ENCODE assay signal across 8 cellular contexts in the genomic region with DNA sequence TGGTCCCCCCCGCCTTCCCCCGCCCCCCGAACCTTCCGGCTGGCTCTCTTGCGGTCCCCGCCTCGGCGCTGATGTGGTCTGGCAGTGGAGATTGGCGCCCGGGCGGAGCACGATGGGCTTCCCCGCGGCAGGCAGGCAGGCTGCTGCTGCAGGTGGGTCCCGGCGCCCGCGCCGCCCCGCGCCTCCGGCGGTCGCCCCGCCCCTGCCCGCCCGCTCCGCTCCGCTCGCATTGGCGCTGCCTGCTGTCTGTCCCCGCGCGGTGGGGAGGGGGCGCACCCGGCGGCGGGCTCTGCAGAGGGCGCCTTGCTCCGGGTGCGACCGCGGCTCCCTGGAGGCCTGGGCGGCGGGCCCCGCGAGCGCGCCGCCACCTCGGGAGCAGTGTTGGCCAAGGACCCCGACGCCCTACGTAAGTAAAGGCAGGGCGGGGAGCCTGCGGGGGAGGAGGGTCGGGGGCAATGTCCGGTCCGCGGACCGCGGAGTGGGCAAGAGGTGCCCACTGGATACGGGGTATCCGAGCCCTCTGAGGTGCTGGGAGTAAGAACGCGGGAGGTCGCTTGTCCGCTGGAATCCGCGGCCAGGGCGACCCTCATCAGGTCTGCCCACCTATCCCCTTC. TPM values are rescaled to one million over a fixed set of nuclear protein-coding genes. Genes with fewer than 3 reads are reported as not detected.
A peak's percentile ranks its signal among the peaks of the same experiment; 100 is the strongest.
DNase-seq lines count a peak whose midpoint lies in the region; TF ChIP-seq lines count a peak whose summit lies in the region.

A gene with protein sequence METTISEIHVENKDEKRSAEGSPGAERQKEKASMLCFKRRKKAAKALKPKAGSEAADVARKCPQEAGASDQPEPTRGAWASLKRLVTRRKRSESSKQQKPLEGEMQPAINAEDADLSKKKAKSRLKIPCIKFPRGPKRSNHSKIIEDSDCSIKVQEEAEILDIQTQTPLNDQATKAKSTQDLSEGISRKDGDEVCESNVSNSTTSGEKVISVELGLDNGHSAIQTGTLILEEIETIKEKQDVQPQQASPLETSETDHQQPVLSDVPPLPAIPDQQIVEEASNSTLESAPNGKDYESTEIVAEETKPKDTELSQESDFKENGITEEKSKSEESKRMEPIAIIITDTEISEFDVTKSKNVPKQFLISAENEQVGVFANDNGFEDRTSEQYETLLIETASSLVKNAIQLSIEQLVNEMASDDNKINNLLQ (plus strand): TSS at position 292 of the 614 bp plus-strand sequence. CDS start 2,896 bp downstream, outside the sequence.

- peaks cover 19% of the 10 kb centered on the region for H3K4me1 Mint-ChIP-seq in HFFc6 (ENCODE audit: low read depth)
- peaks cover 33% of the 10 kb centered on the region for H3K4me1 Mint-ChIP-seq in activated CD4-positive, alpha-beta T cell treated with anti-CD3 and anti-CD28 coated beads, Interleukin-2, amount 10 ng/mL, durations not matched to agents 24 days and 14 days

- H3K36me3 Mint-ChIP-seq in HFFc6 (ENCODE audit: low read depth): peaks cover 3% of the 10 kb centered on the region; the same call in 1 of the 2 replicates
- peaks cover 24% of the 10 kb centered on the region for H3K36me3 Mint-ChIP-seq in activated CD4-positive, alpha-beta T cell treated with anti-CD3 and anti-CD28 coated beads, Interleukin-2, amount 10 ng/mL, durations not matched to agents 24 days and 14 days (ENCODE audit: low read depth)

- H3K4me3 ChIP-seq in GM12864 (ENCODE audit: low read depth, low read length): peak within 1 kb of the TSS; percentile 76

- H3K27ac Mint-ChIP-seq in HFFc6: peak within 1 kb of the TSS; percentile 46
- H3K27ac Mint-ChIP-seq in activated CD4-positive, alpha-beta T cell treated with anti-CD3 and anti-CD28 coated beads, Interleukin-2, amount 10 ng/mL, durations not matched to agents 24 days and 14 days: peak within 1 kb of the TSS; percentile 79

- peak within 1 kb of the TSS; percentile 90 for H3K4me3 Mint-ChIP-seq in HFFc6
- H3K4me3 Mint-ChIP-seq in activated CD4-positive, alpha-beta T cell treated with anti-CD3 and anti-CD28 coated beads, Interleukin-2, amount 10 ng/mL, durations not matched to agents 24 days and 14 days: peak within 1 kb of the TSS; percentile 86

- TF ChIP-seq CTCF in GM12864 (IDR thresholded peaks at IDR 0.05; ENCODE audit: low read depth, low read length, missing control alignments) (no peak), HFFc6 (IDR thresholded peaks at IDR 0.05) (no peak)

- H3K27me3 Mint-ChIP-seq in HFFc6 (ENCODE audit: insufficient read depth): no peaks in the 10 kb centered on the region
- H3K27me3 Mint-ChIP-seq in activated CD4-positive, alpha-beta T cell treated with anti-CD3 and anti-CD28 coated beads, Interleukin-2, amount 10 ng/mL, durations not matched to agents 24 days and 14 days: peaks cover 5% of the 10 kb centered on the region

- intact Hi-C loops in activated CD4-positive, alpha-beta T cell treated with anti-CD3 and anti-CD28 coated beads, Interleukin-2, amount 10 ng/mL, durations not matched to agents 24 days and 14 days (cut with micrococcal nuclease): loop anchor here (2.0 to 5.0 kb wide), 2 partner anchors 37 to 45 kb away; a partner anchor contains a TSS

- H3K9me3 Mint-ChIP-seq in HFFc6: no peaks in the 10 kb centered on the region
- no peaks in the 10 kb centered on the region for H3K9me3 Mint-ChIP-seq in activated CD4-positive, alpha-beta T cell treated with anti-CD3 and anti-CD28 coated beads, Interleukin-2, amount 10 ng/mL, durations not matched to agents 24 days and 14 days

- DNase-seq in GM12864 (ENCODE audit: low read depth): no peak
- no peak for DNase-seq in HFFc6
- DNase-seq in NCI-H2107 treated with DMSO at 0.1 percent for 48 hours (lab: John Stamatoyannopoulos, UW; ENCODE audit: unreplicated experiment): peak; percentile 75
- DNase-seq in activated CD4-positive, alpha-beta T cell treated with anti-CD3 and anti-CD28 coated beads, Interleukin-2, amount 10 ng/mL, durations not matched to agents 24 days and 14 days: peak; percentile 90
- DNase-seq in dermis blood vessel endothelial cell: peak; percentile 53
- peak; percentile 70 for DNase-seq in medulla oblongata (ENCODE audit: extremely low spot score)
- DNase-seq in stimulated activated CD8-positive, alpha-beta memory T cell treated with anti-CD3 and anti-CD28 coated beads, Interleukin-12 subunit alpha, Interleukin-12 subunit beta, amount 100 ng/mL, for 1 hour (ENCODE audit: low read depth): peak; percentile 30
- no peak for DNase-seq in foreskin melanocyte

RNA-seq across cellular contexts. Expression of the gene that starts here (rescaled TPM):
- 1 to 10 TPM in 4 of 6 experiments, under 1 TPM in 2; 0.94 to 1.3 (median 1.2) TPM for total RNA-seq in HFFc6 (2021; fragmentation: NEBNext Ultra II Directional; extraction: Animal tissue kit (Norgen Biotek cat#: 25700))
- 0.90 and 0.98 TPM in 2 replicates for total RNA-seq in activated CD4-positive, alpha-beta T cell treated with anti-CD3 and anti-CD28 coated beads, Interleukin-2, amount 10 ng/mL, durations not matched to agents 24 days and 14 days
- 0.47 and 0.68 TPM in 2 replicates for total RNA-seq in dermis blood vessel endothelial cell

Comparison
In these comparisons a context has a peak if more than half of its experiments do, and no peak if none do; other contexts are left out.
1. Peak in DNase-seq in activated CD4-positive, alpha-beta T cell treated with anti-CD3 and anti-CD28 coated beads, Interleukin-2, amount 10 ng/mL, durations not matched to agents 24 days and 14 days; RNA of the gene not detected or under 1 TPM.
2. Peak in DNase-seq in dermis blood vessel endothelial cell; RNA of the gene not detected or under 1 TPM.
3. DNase-seq: peak in NCI-H2107 treated with DMSO at 0.1 percent for 48 hours (single experiment), medulla oblongata (single experiment) and stimulated activated CD8-positive, alpha-beta memory T cell treated with anti-CD3 and anti-CD28 coated beads, Interleukin-12 subunit alpha, Interleukin-12 subunit beta, amount 100 ng/mL, for 1 hour (single experiment); none in GM12864 (single experiment), HFFc6 (single experiment) and foreskin melanocyte (single experiment).